9 cellular contexts compared by ENCODE assay signal in the genomic region with DNA sequence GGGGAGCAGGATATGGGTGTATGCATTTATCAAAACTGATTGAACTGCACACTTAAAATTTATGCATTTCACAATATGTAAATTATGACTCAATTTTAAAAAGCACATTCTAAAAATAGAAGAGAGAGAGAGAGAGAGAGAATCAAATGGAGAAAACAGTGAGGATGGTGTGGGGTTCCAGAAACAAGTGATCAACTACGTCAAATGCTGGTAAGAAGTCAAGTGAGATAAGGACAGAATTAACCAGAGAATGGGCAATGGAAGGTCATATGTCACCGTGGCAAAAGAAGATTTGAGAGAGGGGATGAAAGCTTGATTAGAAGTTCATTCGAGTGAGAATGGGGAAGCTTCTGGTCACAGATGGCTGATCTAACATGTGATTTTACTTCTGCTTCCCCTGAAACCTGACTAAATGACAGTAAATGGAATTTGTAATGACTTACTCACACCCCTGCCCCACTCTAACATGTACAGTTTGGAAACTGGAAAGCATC.
DNase-seq lines count a peak whose midpoint lies in the region; ATAC-seq and TF ChIP-seq lines count a peak whose summit lies in the region.
"Had no signal": no experiment of that assay in that cellular context is flagged by ENCODE, and none has a peak within 500 bp of the region (broad histone marks: within the 10 kb centered on the region; RNA-seq: fewer than 3 reads in every experiment).

No MANE protein-coding gene starts in this region.

- TF ChIP-seq CTCF in CD8-positive, alpha-beta T cell (IDR thresholded peaks at IDR 0.05) = no peak
- TF ChIP-seq CTCF in mammary epithelial cell (conservative IDR thresholded peaks at IDR 0.05 in 1 of 2, IDR thresholded peaks at IDR 0.05 in 1 of 2; ENCODE audit: extremely low read depth in 1 of 2, insufficient read depth in 1 of 2, low read depth in 1 of 2, low read length in 2 of 2) = no peak

- dilution Hi-C loops in mammary epithelial cell (cut with HindIII; ENCODE audit: low sequenced_read_pairs) = no loop called here

- WGBS in mammary epithelial cell (ENCODE audit: low coverage, missing lambda C conversion rate) = 97% methylated on average over 3 of the region's 3 CpGs

- peaks cover 58% of the 10 kb centered on the region for H3K4me1 ChIP-seq in CD8-positive, alpha-beta T cell (ENCODE audit: insufficient read depth, low read length)
- H3K4me1 ChIP-seq in mammary epithelial cell (ENCODE audit: insufficient read depth, low read length) = peaks cover 8% of the 10 kb centered on the region

- no peaks in the 10 kb centered on the region for H3K27me3 Mint-ChIP-seq in CD8-positive, alpha-beta T cell (ENCODE audit: low read depth)

- H3K27me3 ChIP-seq in CD8-positive, alpha-beta T cell (ENCODE audit: insufficient read depth, low read length) = no peaks in the 10 kb centered on the region
- no peaks in the 10 kb centered on the region for H3K27me3 ChIP-seq in mammary epithelial cell (ENCODE audit: insufficient read depth, low read length)

- H3K4me2 ChIP-seq in mammary epithelial cell (ENCODE audit: insufficient read depth, low read depth, low read length) = no peak overlapping the region

- DNase-seq in CD8-positive, alpha-beta T cell = no peak
- DNase-seq in caudate nucleus (lab: John Stamatoyannopoulos, UW) = peak in 1 of 61 donors; percentile 30
- no peak for DNase-seq in NCI-H446 (lab: John Stamatoyannopoulos, UW)
- DNase-seq in activated CD8-positive, alpha-beta memory T cell treated with anti-CD3 and anti-CD28 coated beads, Interleukin-2, amount 50 U/mL, for 48 hours = no peak
- no peak for DNase-seq in mammary epithelial cell
- no peak for DNase-seq in T1000 (lab: John Stamatoyannopoulos, UW)

- peaks cover 73% of the 10 kb centered on the region for H3K4me1 Mint-ChIP-seq in CD8-positive, alpha-beta T cell (ENCODE audit: low read depth)

- no peaks in the 10 kb centered on the region for H4K20me1 ChIP-seq in mammary epithelial cell (ENCODE audit: insufficient read depth, low read length)

- peaks cover 34% of the 10 kb centered on the region for H3K36me3 Mint-ChIP-seq in CD8-positive, alpha-beta T cell

- in situ Hi-C loops in mammary epithelial cell (cut with MboI; ENCODE audit: low sequenced_read_pairs in 2 of 2) = no loop called here

- H3K4me3 ChIP-seq in CD8-positive, alpha-beta T cell (ENCODE audit: low read depth, low read length) = no peak overlapping the region
- no peak overlapping the region for H3K4me3 ChIP-seq in mammary epithelial cell (replicated peaks in 1 of 3; ENCODE audit: insufficient read depth in 1 of 3, low read depth in 2 of 3, low read length in 3 of 3)
- H3K4me3 ChIP-seq: thoracic aorta had no signal

- H3K27ac Mint-ChIP-seq in CD8-positive, alpha-beta T cell = peak overlapping the region; percentile 86

- H3K79me2 ChIP-seq in mammary epithelial cell (ENCODE audit: insufficient read depth, low read length) = no peaks in the 10 kb centered on the region

- intact Hi-C loops in CD8-positive, alpha-beta T cell (cut with DNase I, micrococcal nuclease) = loop anchor here in 1 of 2 experiments (5.0 kb wide), 1 partner anchor 44 kb away; no protein-coding TSS in a partner anchor
- intact Hi-C loops in mammary epithelial cell (cut with micrococcal nuclease) = no loop called here

- POLR2A ChIA-PET in CD8-positive, alpha-beta T cell (lab: Charles Lee) = interaction anchor here (0.6 to 1.0 kb wide), 3 partner anchors 9 to 36 kb away, joined by 3 to 9 read pairs (median 5); no protein-coding TSS in a partner anchor

- no peak overlapping the region for H3K9ac ChIP-seq in mammary epithelial cell (ENCODE audit: insufficient read depth, low read length)

- H3K4me3 Mint-ChIP-seq in CD8-positive, alpha-beta T cell = peak overlapping the region; percentile 58

- H2AFZ ChIP-seq in mammary epithelial cell (ENCODE audit: low read depth, low read length) = no peak overlapping the region

- H3K9me3 ChIP-seq in CD8-positive, alpha-beta T cell (ENCODE audit: low read length) = no peaks in the 10 kb centered on the region
- H3K9me3 ChIP-seq in mammary epithelial cell (replicated peaks; ENCODE audit: insufficient read depth, low read length) = no peaks in the 10 kb centered on the region
- H3K9me3 ChIP-seq: thoracic aorta had no signal

- H3K9me3 Mint-ChIP-seq in CD8-positive, alpha-beta T cell = peaks cover 5% of the 10 kb centered on the region

- ATAC-seq in CD8-positive, alpha-beta T cell = no peak
- ATAC-seq in GM21360 (IDR thresholded peaks at IDR 0.05; ENCODE audit: unreplicated experiment) (peak; percentile 82), HG03571 (IDR thresholded peaks at IDR 0.05; ENCODE audit: unreplicated experiment) (peak; percentile 66)

- CTCF ChIA-PET in CD8-positive, alpha-beta T cell (lab: Charles Lee) = interaction anchor here (1.2 to 2.2 kb wide), 3 partner anchors 9 to 57 kb away, joined by 3 to 9 read pairs (median 5); no protein-coding TSS in a partner anchor
- CTCF ChIA-PET in mammary epithelial cell (lab: Charles Lee; ENCODE audit: low non-redundant PET) = no interaction called here

- BruUV-seq in mammary epithelial cell (replicated peaks; lab: Mats Ljungman, UMichigan) = no TSS peak

- no peaks in the 10 kb centered on the region for H3K36me3 ChIP-seq in CD8-positive, alpha-beta T cell (ENCODE audit: insufficient read depth, low read length)
- H3K36me3 ChIP-seq in mammary epithelial cell (ENCODE audit: insufficient read depth, low read length) = no peaks in the 10 kb centered on the region
- H3K36me3 ChIP-seq: thoracic aorta had no signal

- no peak overlapping the region for H3K27ac ChIP-seq in CD8-positive, alpha-beta T cell (ENCODE audit: low read depth, low read length)
- peak overlapping the region; percentile 58 for H3K27ac ChIP-seq in caudate nucleus (ENCODE audit: low read depth, low read length)
- no peak overlapping the region for H3K27ac ChIP-seq in mammary epithelial cell (ENCODE audit: insufficient read depth, low read depth, low read length)
- H3K27ac ChIP-seq: thoracic aorta had no signal
